In genomic region chr22:30285176-30285845, GRCh38 we compare ENCODE assay signal across 20 cellular contexts. TPM values are rescaled to one million over a fixed set of nuclear protein-coding genes. Genes with fewer than 3 reads are reported as not detected.
A peak's percentile ranks its signal among the peaks of the same experiment; 100 is the strongest.
DNase-seq lines count a peak whose midpoint lies in the region; ATAC-seq lines count a peak whose summit lies in the region.
"Had no signal": no experiment of that assay in that cellular context is flagged by ENCODE, and none has a peak within 500 bp of the region (broad histone marks: within the 10 kb centered on the region; RNA-seq: fewer than 3 reads in every experiment).

No MANE protein-coding gene starts in this region.

- ATAC-seq in activated T-cell treated with anti-CD3 and anti-CD28 coated beads, Interleukin-2, amount 50 U/mL, for 72 hours (replicated peaks in 1 of 2) = no peak
- ATAC-seq in GM19324 (IDR thresholded peaks at IDR 0.05; ENCODE audit: low FRiP score, unreplicated experiment) = no peak
- no peak for ATAC-seq in GM21447 (IDR thresholded peaks at IDR 0.05; ENCODE audit: unreplicated experiment)

- H3K9me3 Mint-ChIP-seq in activated T-cell treated with anti-CD3 and anti-CD28 coated beads, Interleukin-2, amount 50 U/mL, for 72 hours = no peaks in the 10 kb centered on the region
- H3K9me3 Mint-ChIP-seq in dendritic cell treated with granulocyte-macrophage colony-stimulating factor and Interleukin-4, amounts not matched to agents 40 ng/mL and 50 ng/mL, for 4 days = no peaks in the 10 kb centered on the region
- H3K9me3 Mint-ChIP-seq: HFFc6 had no signal

- peak overlapping the region; percentile 88 for H3K27ac ChIP-seq in KOPT-K1 (ENCODE audit: low read depth, low read length, poor library complexity, severe bottlenecking)

- peaks cover 35% of the 10 kb centered on the region for H3K4me1 Mint-ChIP-seq in activated T-cell treated with anti-CD3 and anti-CD28 coated beads, Interleukin-2, amount 50 U/mL, for 72 hours (ENCODE audit: low read depth)
- H3K4me1 Mint-ChIP-seq in dendritic cell treated with granulocyte-macrophage colony-stimulating factor and Interleukin-4, amounts not matched to agents 40 ng/mL and 50 ng/mL, for 4 days (ENCODE audit: low read depth) = peaks cover 94% of the 10 kb centered on the region

- H3K4me3 Mint-ChIP-seq in activated T-cell treated with anti-CD3 and anti-CD28 coated beads, Interleukin-2, amount 50 U/mL, for 72 hours = no peak overlapping the region
- no peak overlapping the region for H3K4me3 Mint-ChIP-seq in dendritic cell treated with granulocyte-macrophage colony-stimulating factor and Interleukin-4, amounts not matched to agents 40 ng/mL and 50 ng/mL, for 4 days
- H3K4me3 Mint-ChIP-seq: CD14-positive monocyte, HFFc6 had no signal

- H3K36me3 ChIP-seq in KOPT-K1 (ENCODE audit: insufficient read depth, low read length) = no peaks in the 10 kb centered on the region

- H3K9me3 ChIP-seq in KOPT-K1 (ENCODE audit: insufficient read depth, low read length, poor library complexity, severe bottlenecking) = no peaks in the 10 kb centered on the region

- no peaks in the 10 kb centered on the region for H3K27me3 Mint-ChIP-seq in activated T-cell treated with anti-CD3 and anti-CD28 coated beads, Interleukin-2, amount 50 U/mL, for 72 hours (ENCODE audit: low read depth)
- peaks cover 2% of the 10 kb centered on the region for H3K27me3 Mint-ChIP-seq in dendritic cell treated with granulocyte-macrophage colony-stimulating factor and Interleukin-4, amounts not matched to agents 40 ng/mL and 50 ng/mL, for 4 days

- DNase-seq in activated T-cell treated with anti-CD3 and anti-CD28 coated beads, Interleukin-2, amount 50 U/mL, for 72 hours = no peak
- no peak for DNase-seq in activated T-cell treated with anti-CD3 and anti-CD28 coated beads, Interleukin-2, amount 50 U/mL, for 1 hour
- no peak for DNase-seq in NCI-H1694 (lab: John Stamatoyannopoulos, UW)
- DNase-seq: ACHN, DMS 273 treated with DMSO at 0.1 percent for 48 hours, H7, HFFc6, KBM-7, NCI-H1105 treated with DMSO at 0.1 percent for 48 hours, NCI-H187, NCI-H2107, NCI-H2227 treated with DMSO at 0.1 percent for 48 hours, NCI-H524, NCI-H82, OCI-M1 had no signal

- no peaks in the 10 kb centered on the region for H3K36me3 Mint-ChIP-seq in activated T-cell treated with anti-CD3 and anti-CD28 coated beads, Interleukin-2, amount 50 U/mL, for 72 hours (ENCODE audit: insufficient read depth in 2 of 2)
- peaks cover 19% of the 10 kb centered on the region for H3K36me3 Mint-ChIP-seq in dendritic cell treated with granulocyte-macrophage colony-stimulating factor and Interleukin-4, amounts not matched to agents 40 ng/mL and 50 ng/mL, for 4 days (ENCODE audit: low read depth)

- intact Hi-C loops in dendritic cell treated with granulocyte-macrophage colony-stimulating factor and Interleukin-4, amounts not matched to agents 40 ng/mL and 50 ng/mL, for 4 days (cut with micrococcal nuclease) = loop anchor here (5.0 to 10.0 kb wide), 2 partner anchors 33 to 171 kb away; no protein-coding TSS in a partner anchor

- peak overlapping the region; percentile 28 for H3K27ac Mint-ChIP-seq in activated T-cell treated with anti-CD3 and anti-CD28 coated beads, Interleukin-2, amount 50 U/mL, for 72 hours
- H3K27ac Mint-ChIP-seq in dendritic cell treated with granulocyte-macrophage colony-stimulating factor and Interleukin-4, amounts not matched to agents 40 ng/mL and 50 ng/mL, for 4 days = peak overlapping the region; percentile 74
- H3K27ac Mint-ChIP-seq: HFFc6 had no signal

RNA-seq across cellular contexts. Expression of gene CASTOR1, which starts 4.0 kb away (rescaled TPM):
- 1 to 10 TPM; 6.2 to 7.4 TPM for total RNA-seq in activated T-cell treated with anti-CD3 and anti-CD28 coated beads, Interleukin-2, amount 50 U/mL, for 72 hours

RNA-seq across cellular contexts. Expression of gene OSM, which starts 18.7 kb away (rescaled TPM):
- 10 to 100 TPM; 20.9 to 21.9 TPM for total RNA-seq in activated T-cell treated with anti-CD3 and anti-CD28 coated beads, Interleukin-2, amount 50 U/mL, for 72 hours
- total RNA-seq: H7, HFFc6 had no signal

RNA-seq across cellular contexts. Expression of gene LIF, which starts 38.8 kb away (rescaled TPM):
- 10 to 100 TPM; 67.9 to 71.3 TPM for total RNA-seq in activated T-cell treated with anti-CD3 and anti-CD28 coated beads, Interleukin-2, amount 50 U/mL, for 72 hours

RNA-seq across cellular contexts. Expression of gene TBC1D10A, which starts 41.4 kb away (rescaled TPM):
- total RNA-seq in activated T-cell treated with anti-CD3 and anti-CD28 coated beads, Interleukin-2, amount 50 U/mL, for 72 hours = 10 to 100 TPM; 25.6 to 30.0 TPM
